Comparison of ENCODE assay signal across 29 cellular contexts in genomic region chr20:59640267-59640666, GRCh38. TPM values are rescaled to one million over a fixed set of nuclear protein-coding genes. Genes with fewer than 3 reads are reported as not detected.
"Had no signal": no experiment of that assay in that cellular context is flagged by ENCODE, and none has a peak within 500 bp of the region (broad histone marks: within the 10 kb centered on the region; RNA-seq: fewer than 3 reads in every experiment).

No MANE protein-coding gene starts in this region.

- H3K9me3 Mint-ChIP-seq: activated CD4-positive, alpha-beta memory T cell treated with anti-CD3 and anti-CD28 coated beads for 36 hours; activated T-cell treated with anti-CD3 and anti-CD28 coated beads, Interleukin-2, amount 50 U/mL, for 4 hours; activated T-helper 17 cell treated with anti-CD3 and anti-CD28 coated beads, Interleukin-2, amount 50 U/mL, for 72 hours; stimulated activated effector memory CD8-positive, alpha-beta T cell treated with anti-CD3 and anti-CD28 coated beads, Interleukin-12 subunit alpha, Interleukin-12 subunit beta, amount 100 ng/mL, for 72 hours; stimulated activated naive CD8-positive, alpha-beta T cell treated with anti-CD3 and anti-CD28 coated beads, Interleukin-15, Interleukin-2, amounts not matched to agents 100 ng/mL and 50 ng/mL, for 24 hours had no signal

- ATAC-seq: activated naive CD4-positive, alpha-beta T cell treated with anti-CD3 and anti-CD28 coated beads, Interleukin-2, amount 50 U/mL, for 72 hours; activated T-cell treated with anti-CD3 and anti-CD28 coated beads, Interleukin-2, amount 50 U/mL, for 4 hours; activated T-helper 17 cell treated with anti-CD3 and anti-CD28 coated beads, Interleukin-2, amount 50 U/mL, for 72 hours; body of pancreas; gastroesophageal sphincter; left colon; naive thymus-derived CD8-positive, alpha-beta T cell; right lobe of liver; stimulated activated effector memory CD8-positive, alpha-beta T cell treated with anti-CD3 and anti-CD28 coated beads, Interleukin-12 subunit alpha, Interleukin-12 subunit beta, amount 100 ng/mL, for 72 hours; upper lobe of right lung had no signal

- H3K4me3 ChIP-seq: body of pancreas, gastroesophageal sphincter, right lobe of liver, thyroid gland, upper lobe of right lung had no signal

- H3K4me1 ChIP-seq: right lobe of liver, thyroid gland, upper lobe of right lung had no signal

- H3K36me3 Mint-ChIP-seq: activated CD4-positive, alpha-beta memory T cell treated with anti-CD3 and anti-CD28 coated beads for 36 hours; activated naive CD4-positive, alpha-beta T cell treated with anti-CD3 and anti-CD28 coated beads, Interleukin-2, amount 50 U/mL, for 72 hours; memory B cell; naive thymus-derived CD8-positive, alpha-beta T cell; stimulated activated effector memory CD8-positive, alpha-beta T cell treated with anti-CD3 and anti-CD28 coated beads, Interleukin-12 subunit alpha, Interleukin-12 subunit beta, amount 100 ng/mL, for 72 hours had no signal

- H3K27ac Mint-ChIP-seq: activated CD4-positive, alpha-beta memory T cell treated with anti-CD3 and anti-CD28 coated beads for 36 hours; activated CD4-positive, alpha-beta T cell treated with anti-CD3 and anti-CD28 coated beads, Interleukin-2, amount 10 ng/mL, durations not matched to agents 24 days and 14 days; activated naive CD4-positive, alpha-beta T cell treated with anti-CD3 and anti-CD28 coated beads, Interleukin-2, amount 50 U/mL, for 72 hours; activated T-helper 17 cell treated with anti-CD3 and anti-CD28 coated beads, Interleukin-2, amount 50 U/mL, for 72 hours; memory B cell; naive thymus-derived CD8-positive, alpha-beta T cell; stimulated activated effector memory CD8-positive, alpha-beta T cell treated with anti-CD3 and anti-CD28 coated beads, Interleukin-12 subunit alpha, Interleukin-12 subunit beta, amount 100 ng/mL, for 72 hours; stimulated activated naive CD8-positive, alpha-beta T cell treated with anti-CD3 and anti-CD28 coated beads, Interleukin-15, Interleukin-2, amounts not matched to agents 100 ng/mL and 50 ng/mL, for 24 hours had no signal

- H3K9me3 ChIP-seq: body of pancreas, gastroesophageal sphincter, right lobe of liver, thyroid gland, upper lobe of right lung had no signal

- DNase-seq: activated CD4-positive, alpha-beta memory T cell treated with anti-CD3 and anti-CD28 coated beads for 36 hours; activated CD4-positive, alpha-beta T cell treated with anti-CD3 and anti-CD28 coated beads, Interleukin-2, amount 10 ng/mL, durations not matched to agents 24 days and 14 days; activated CD4-positive, CD25-positive, alpha-beta regulatory T cell treated with anti-CD3 and anti-CD28 coated beads, Interleukin-2, amount 50 U/mL, for 72 hours; activated naive CD4-positive, alpha-beta T cell; activated T-cell treated with anti-CD3 and anti-CD28 coated beads, Interleukin-2, amount 50 U/mL, for 4 hours; body of pancreas; cerebellar nuclear complex; cortex of kidney; hippocampal formation; kidney; left colon; naive thymus-derived CD8-positive, alpha-beta T cell; posterior cingulate gyrus; right lobe of liver; small intestine; stimulated activated CD4-positive, alpha-beta T cell treated with anti-CD3 and anti-CD28 coated beads, Interleukin-4, amount 100 ng/mL, for 24 hours; T-helper 2 cell; thyroid gland; upper lobe of right lung had no signal

- H3K36me3 ChIP-seq: gastroesophageal sphincter, right lobe of liver, thyroid gland, upper lobe of right lung had no signal

- H3K4me3 Mint-ChIP-seq: activated CD4-positive, alpha-beta memory T cell treated with anti-CD3 and anti-CD28 coated beads for 36 hours; activated CD4-positive, alpha-beta T cell treated with anti-CD3 and anti-CD28 coated beads, Interleukin-2, amount 10 ng/mL, durations not matched to agents 24 days and 14 days; activated T-cell treated with anti-CD3 and anti-CD28 coated beads, Interleukin-2, amount 50 U/mL, for 4 hours; activated T-helper 17 cell treated with anti-CD3 and anti-CD28 coated beads, Interleukin-2, amount 50 U/mL, for 72 hours; memory B cell; naive thymus-derived CD8-positive, alpha-beta T cell; stimulated activated effector memory CD8-positive, alpha-beta T cell treated with anti-CD3 and anti-CD28 coated beads, Interleukin-12 subunit alpha, Interleukin-12 subunit beta, amount 100 ng/mL, for 72 hours; stimulated activated naive CD8-positive, alpha-beta T cell treated with anti-CD3 and anti-CD28 coated beads, Interleukin-15, Interleukin-2, amounts not matched to agents 100 ng/mL and 50 ng/mL, for 24 hours had no signal

- H3K27me3 ChIP-seq: body of pancreas, right lobe of liver, thyroid gland had no signal

- H3K27ac ChIP-seq: body of pancreas, gastroesophageal sphincter, right lobe of liver, thyroid gland, upper lobe of right lung had no signal

- H3K4me1 Mint-ChIP-seq: activated CD4-positive, alpha-beta T cell treated with anti-CD3 and anti-CD28 coated beads, Interleukin-2, amount 10 ng/mL, durations not matched to agents 24 days and 14 days; activated T-helper 17 cell treated with anti-CD3 and anti-CD28 coated beads, Interleukin-2, amount 50 U/mL, for 72 hours; memory B cell; naive thymus-derived CD8-positive, alpha-beta T cell; stimulated activated effector memory CD8-positive, alpha-beta T cell treated with anti-CD3 and anti-CD28 coated beads, Interleukin-12 subunit alpha, Interleukin-12 subunit beta, amount 100 ng/mL, for 72 hours had no signal

RNA-seq across cellular contexts. Expression of gene PHACTR3, which starts 35.9 kb away (rescaled TPM):
- total RNA-seq: activated CD4-positive, alpha-beta memory T cell treated with anti-CD3 and anti-CD28 coated beads for 36 hours; activated CD4-positive, alpha-beta T cell treated with anti-CD3 and anti-CD28 coated beads, Interleukin-2, amount 10 ng/mL, durations not matched to agents 24 days and 14 days; activated CD8-positive, alpha-beta memory T cell treated with anti-CD3 and anti-CD28 coated beads for 36 hours; activated naive CD4-positive, alpha-beta T cell treated with anti-CD3 and anti-CD28 coated beads, Interleukin-2, amount 50 U/mL, for 72 hours; activated T-helper 17 cell treated with anti-CD3 and anti-CD28 coated beads, Interleukin-2, amount 50 U/mL, for 72 hours; endothelial cell of umbilical vein; fibroblast of lung; fibroblast of villous mesenchyme; naive thymus-derived CD8-positive, alpha-beta T cell had no signal
